ENCODE assay signal across 19 cellular contexts in the genomic region with DNA sequence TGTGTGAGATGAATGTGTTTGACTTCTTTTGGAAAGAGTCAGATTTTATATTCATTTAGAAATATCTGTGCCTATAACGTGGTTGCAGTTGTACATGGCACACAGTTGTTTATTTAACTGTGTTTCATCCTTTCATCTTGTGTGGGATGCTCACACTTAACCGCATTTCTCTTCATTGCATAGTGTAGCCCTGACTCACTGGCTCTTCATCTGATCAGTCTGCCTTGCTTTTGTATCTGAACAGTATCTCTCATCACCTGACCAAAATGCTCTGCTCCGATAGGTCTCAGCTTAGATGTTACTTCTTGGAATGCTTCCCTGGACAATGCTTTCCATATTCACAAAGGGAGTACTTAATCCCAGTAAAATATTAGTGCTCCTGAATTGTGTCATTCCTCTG.
DNase-seq lines count a peak whose midpoint lies in the region; ATAC-seq, FAIRE-seq and TF ChIP-seq lines count a peak whose summit lies in the region.
"Had no signal": no experiment of that assay in that cellular context is flagged by ENCODE, and none has a peak within 500 bp of the region (broad histone marks: within the 10 kb centered on the region; RNA-seq: fewer than 3 reads in every experiment).

No MANE protein-coding gene starts in this region.

- H3K27ac ChIP-seq in A549 (peak overlapping the region; percentile 38 to 68; a peak in 4 of 6 replicates), PC-9 (no peak overlapping the region)

- ATAC-seq in A549 = peak; percentile 87 to 91
- ATAC-seq in WTC11 = 0 out of 2 replicates have a peak, but pooled peaks have one; percentile 32
- ATAC-seq in natural killer cell = no peak
- ATAC-seq: CD8-positive, alpha-beta T cell had no signal

- no peaks in the 10 kb centered on the region for H4K20me1 ChIP-seq in PC-9 (ENCODE audit: insufficient read depth)

- H3K4me2 ChIP-seq in A549 (peak overlapping the region; percentile 24), PC-9 (no peak overlapping the region)

- DNase-seq in A549 (ENCODE audit: low read depth in 1 of 2, low spot score in 1 of 2) (peak; percentile 10 to 50), HS-27A (ENCODE audit: low read depth) (peak; percentile 71), WTC11 (ENCODE audit: low spot score) (no peak), islet precursor cell (peak; percentile 71), anterior cingulate cortex (lab: John Stamatoyannopoulos, UW) (no peak), NCI-H82 (lab: John Stamatoyannopoulos, UW) (no peak), natural killer cell (no peak), PC-9 (no peak)
- DNase-seq: caudate nucleus; CD8-positive, alpha-beta T cell; hippocampal formation; left cardiac atrium; midbrain; NCI-H2081; NCI-H526; stimulated activated naive CD4-positive, alpha-beta T cell treated with Interleukin-2 at 50 U/mL for 16 hours had no signal

- H2AFZ ChIP-seq in PC-9 = no peak overlapping the region

- H3K36me3 ChIP-seq in PC-9 (ENCODE audit: low read depth) = no peaks in the 10 kb centered on the region

- no peaks in the 10 kb centered on the region for H3K9me3 Mint-ChIP-seq in WTC11
- no peaks in the 10 kb centered on the region for H3K9me3 Mint-ChIP-seq in natural killer cell
- H3K9me3 Mint-ChIP-seq: activated naive CD4-positive, alpha-beta T cell treated with anti-CD3 and anti-CD28 coated beads, Interleukin-2, amount 50 U/mL, for 24 hours; CD8-positive, alpha-beta T cell; neural crest cell had no signal

- TF ChIP-seq CTCF in A549 (IDR thresholded peaks at IDR 0.05) (no peak), WTC11 (IDR thresholded peaks at IDR 0.05) (no peak), natural killer cell (IDR thresholded peaks at IDR 0.05) (no peak), PC-9 (conservative IDR thresholded peaks at IDR 0.05) (no peak)

- H3F3A ChIP-seq in PC-9 (ENCODE audit: insufficient read depth, low read depth) = no peaks in the 10 kb centered on the region

- WGBS in A549 (ENCODE audit: missing lambda C conversion rate) = 36% methylated on average over 3 of the region's 3 CpGs

- H3K4me3 ChIP-seq in A549 = no peak overlapping the region
- H3K4me3 ChIP-seq in PC-9 = no peak overlapping the region

- no peaks in the 10 kb centered on the region for H3K27me3 ChIP-seq in PC-9 (ENCODE audit: insufficient read depth, low read depth)

- POLR2A ChIA-PET in A549 (lab: Yijun Ruan, JAX) (no interaction called here), WTC11 (lab: Charles Lee) (no interaction called here), PC-9 (lab: Charles Lee; ENCODE audit: unreplicated experiment) (no interaction called here)

- no TSS peak for BruUV-seq in PC-9 (replicated peaks; lab: Mats Ljungman, UMichigan)

- CTCF ChIA-PET in A549 (lab: Yijun Ruan, JAX) = no interaction called here
- CTCF ChIA-PET in WTC11 (lab: Charles Lee) = no interaction called here
- CTCF ChIA-PET in PC-9 (lab: Charles Lee) = no interaction called here

- H3K27ac Mint-ChIP-seq in WTC11 (no peak overlapping the region), natural killer cell (no peak overlapping the region)
- H3K27ac Mint-ChIP-seq: activated naive CD4-positive, alpha-beta T cell treated with anti-CD3 and anti-CD28 coated beads, Interleukin-2, amount 50 U/mL, for 24 hours; CD8-positive, alpha-beta T cell had no signal

- H3K4me1 ChIP-seq in A549 = peaks cover 30% of the 10 kb centered on the region
- no peaks in the 10 kb centered on the region for H3K4me1 ChIP-seq in PC-9 (replicated peaks; ENCODE audit: insufficient read depth)

- H3K36me3 Mint-ChIP-seq in WTC11 = no peaks in the 10 kb centered on the region
- no peaks in the 10 kb centered on the region for H3K36me3 Mint-ChIP-seq in natural killer cell
- H3K36me3 Mint-ChIP-seq: activated naive CD4-positive, alpha-beta T cell treated with anti-CD3 and anti-CD28 coated beads, Interleukin-2, amount 50 U/mL, for 24 hours; CD8-positive, alpha-beta T cell had no signal

- H3K4me3 Mint-ChIP-seq in WTC11 (no peak overlapping the region), natural killer cell (no peak overlapping the region)
- H3K4me3 Mint-ChIP-seq: activated naive CD4-positive, alpha-beta T cell treated with anti-CD3 and anti-CD28 coated beads, Interleukin-2, amount 50 U/mL, for 24 hours; CD8-positive, alpha-beta T cell; neural crest cell had no signal

- H3K27me3 Mint-ChIP-seq in WTC11 (ENCODE audit: low read depth) = no peaks in the 10 kb centered on the region; the same call in 1 of the 2 replicates
- H3K27me3 Mint-ChIP-seq in natural killer cell (ENCODE audit: low read depth in 2 of 2) = peaks cover 10 to 41% of the 10 kb centered on the region in 2 donors
- H3K27me3 Mint-ChIP-seq: activated naive CD4-positive, alpha-beta T cell treated with anti-CD3 and anti-CD28 coated beads, Interleukin-2, amount 50 U/mL, for 24 hours had no signal

- 0 out of 5 replicates have a peak, but pooled peaks of 1 of the 2 experiments have one; percentile 19 for TF ChIP-seq EP300 in A549 (IDR thresholded peaks at IDR 0.05)

- intact Hi-C loops in natural killer cell (cut with micrococcal nuclease) (no loop called here), PC-9 (cut with micrococcal nuclease; ENCODE audit: unreplicated experiment) (no loop called here)

- TF ChIP-seq POLR2A in A549 (IDR thresholded peaks at IDR 0.05; ENCODE audit: low read length) = no peak

- H3K9me3 ChIP-seq in A549 (no peaks in the 10 kb centered on the region), PC-9 (ENCODE audit: insufficient read depth, low read depth) (no peaks in the 10 kb centered on the region)

- no peaks in the 10 kb centered on the region for H3K79me2 ChIP-seq in PC-9 (ENCODE audit: low read depth)

- peak; percentile 51 for FAIRE-seq in A549 (lab: Jason Lieb, UNC)
- FAIRE-seq: A204.1 had no signal

- peaks cover 32% of the 10 kb centered on the region for H3K4me1 Mint-ChIP-seq in WTC11
- H3K4me1 Mint-ChIP-seq in natural killer cell = no peaks in the 10 kb centered on the region
- H3K4me1 Mint-ChIP-seq: activated naive CD4-positive, alpha-beta T cell treated with anti-CD3 and anti-CD28 coated beads, Interleukin-2, amount 50 U/mL, for 24 hours; neural crest cell had no signal

- no peaks in the 10 kb centered on the region for H3K9me2 ChIP-seq in PC-9 (ENCODE audit: insufficient read depth)

- no peak for TF ChIP-seq RAD21 in A549 (conservative IDR thresholded peaks at IDR 0.05 in 1 of 2, IDR thresholded peaks at IDR 0.05 in 1 of 2)

TF ChIP-seq in A549, 52 proteins besides CTCF, POLR2A, EP300 and RAD21 (continues in another document):
- TF ChIP-seq, protein P1, sequence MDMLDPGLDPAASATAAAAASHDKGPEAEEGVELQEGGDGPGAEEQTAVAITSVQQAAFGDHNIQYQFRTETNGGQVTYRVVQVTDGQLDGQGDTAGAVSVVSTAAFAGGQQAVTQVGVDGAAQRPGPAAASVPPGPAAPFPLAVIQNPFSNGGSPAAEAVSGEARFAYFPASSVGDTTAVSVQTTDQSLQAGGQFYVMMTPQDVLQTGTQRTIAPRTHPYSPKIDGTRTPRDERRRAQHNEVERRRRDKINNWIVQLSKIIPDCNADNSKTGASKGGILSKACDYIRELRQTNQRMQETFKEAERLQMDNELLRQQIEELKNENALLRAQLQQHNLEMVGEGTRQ (IDR thresholded peaks at IDR 0.05) = peak; percentile 70
- TF ChIP-seq, protein P2, sequence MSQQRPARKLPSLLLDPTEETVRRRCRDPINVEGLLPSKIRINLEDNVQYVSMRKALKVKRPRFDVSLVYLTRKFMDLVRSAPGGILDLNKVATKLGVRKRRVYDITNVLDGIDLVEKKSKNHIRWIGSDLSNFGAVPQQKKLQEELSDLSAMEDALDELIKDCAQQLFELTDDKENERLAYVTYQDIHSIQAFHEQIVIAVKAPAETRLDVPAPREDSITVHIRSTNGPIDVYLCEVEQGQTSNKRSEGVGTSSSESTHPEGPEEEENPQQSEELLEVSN (IDR thresholded peaks at IDR 0.05; ENCODE audit: borderline replicate concordance, low read depth) = no peak
- TF ChIP-seq MYC (IDR thresholded peaks at IDR 0.05; ENCODE audit: borderline replicate concordance, low read length) (no peak), FOSL2 (IDR thresholded peaks at IDR 0.05) (no peak), FOSL2 (CRISPR knock-in tag; IDR thresholded peaks at IDR 0.05) (peak; percentile 46), ZFP36 (IDR thresholded peaks at IDR 0.05; ENCODE audit: borderline replicate concordance, partially characterized antibody) (no peak)

TF ChIP-seq in WTC11, 78 proteins besides CTCF, POLR2A, EP300 and RAD21 (continues in another document):
- TF ChIP-seq SMAD3 (CRISPR knock-in tag; IDR thresholded peaks at IDR 0.05; ENCODE audit: borderline replicate concordance) (no peak), NFE2L1 (CRISPR knock-in tag; IDR thresholded peaks at IDR 0.05) (no peak), ESRRA (CRISPR knock-in tag; IDR thresholded peaks at IDR 0.05; ENCODE audit: borderline replicate concordance) (no peak)
- TF ChIP-seq, protein P3, sequence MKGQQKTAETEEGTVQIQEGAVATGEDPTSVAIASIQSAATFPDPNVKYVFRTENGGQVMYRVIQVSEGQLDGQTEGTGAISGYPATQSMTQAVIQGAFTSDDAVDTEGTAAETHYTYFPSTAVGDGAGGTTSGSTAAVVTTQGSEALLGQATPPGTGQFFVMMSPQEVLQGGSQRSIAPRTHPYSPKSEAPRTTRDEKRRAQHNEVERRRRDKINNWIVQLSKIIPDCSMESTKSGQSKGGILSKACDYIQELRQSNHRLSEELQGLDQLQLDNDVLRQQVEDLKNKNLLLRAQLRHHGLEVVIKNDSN (CRISPR knock-in tag; IDR thresholded peaks at IDR 0.05) = no peak
- TF ChIP-seq, protein P4, sequence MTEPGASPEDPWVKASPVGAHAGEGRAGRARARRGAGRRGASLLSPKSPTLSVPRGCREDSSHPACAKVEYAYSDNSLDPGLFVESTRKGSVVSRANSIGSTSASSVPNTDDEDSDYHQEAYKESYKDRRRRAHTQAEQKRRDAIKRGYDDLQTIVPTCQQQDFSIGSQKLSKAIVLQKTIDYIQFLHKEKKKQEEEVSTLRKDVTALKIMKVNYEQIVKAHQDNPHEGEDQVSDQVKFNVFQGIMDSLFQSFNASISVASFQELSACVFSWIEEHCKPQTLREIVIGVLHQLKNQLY (CRISPR knock-in tag; IDR thresholded peaks at IDR 0.05) = no peak

Comparison
In these comparisons a context has a peak if more than half of its experiments do, and no peak if none do; other contexts are left out.
1. ATAC-seq: peak in A549 (2 of 2) and WTC11 (single experiment); none in natural killer cell (0 of 3).
2. DNase-seq: peak in A549 (2 of 2), HS-27A (single experiment) and islet precursor cell (single experiment); none in WTC11 (single experiment), anterior cingulate cortex (0 of 58), NCI-H82 (single experiment), natural killer cell (single experiment) and PC-9 (0 of 2).